ENCODE assay signal across 17 cellular contexts in the genomic region with DNA sequence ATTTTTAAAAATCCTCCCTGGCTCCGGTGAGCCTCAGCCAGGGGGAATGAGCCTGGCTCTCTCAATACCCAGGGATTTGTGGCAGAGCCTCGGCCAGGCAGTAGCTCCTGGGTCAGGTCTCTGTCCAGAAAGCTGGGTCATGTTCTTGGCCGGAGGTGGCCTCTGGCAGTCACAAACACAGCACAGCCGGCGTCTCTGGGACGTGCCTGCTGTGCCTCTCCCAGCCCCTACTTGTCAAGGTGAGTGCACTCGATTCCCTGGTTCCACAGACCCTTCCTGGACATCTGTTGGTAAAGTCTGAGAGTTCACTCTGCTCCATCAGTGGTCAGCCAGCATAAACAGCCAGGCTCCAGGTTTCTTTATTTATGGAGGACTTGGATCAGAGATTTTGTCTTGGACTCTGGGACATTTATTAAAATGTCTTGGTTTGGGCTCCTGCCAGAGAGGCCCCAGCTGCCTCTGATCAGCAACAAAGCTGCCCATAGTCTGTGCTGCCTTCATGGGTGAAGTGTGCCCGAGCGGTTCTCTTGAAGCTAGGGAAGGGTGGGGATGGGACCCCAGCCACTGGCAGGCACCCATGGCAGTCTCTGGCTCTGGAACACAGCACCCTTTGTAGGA. TPM values are rescaled to one million over a fixed set of nuclear protein-coding genes. Genes with fewer than 3 reads are reported as not detected.
DNase-seq lines count a peak whose midpoint lies in the region; ATAC-seq and TF ChIP-seq lines count a peak whose summit lies in the region.
"Had no signal": no experiment of that assay in that cellular context is flagged by ENCODE, and none has a peak within 500 bp of the region (broad histone marks: within the 10 kb centered on the region; RNA-seq: fewer than 3 reads in every experiment).

No MANE protein-coding gene starts in this region.

- TF ChIP-seq CTCF in activated CD8-positive, alpha-beta T cell treated with anti-CD3 and anti-CD28 coated beads for 36 hours (IDR thresholded peaks at IDR 0.05): no peak
- TF ChIP-seq CTCF in esophagus muscularis mucosa (IDR thresholded peaks at IDR 0.05): no peak

- CTCF ChIA-PET in activated CD8-positive, alpha-beta T cell treated with anti-CD3 and anti-CD28 coated beads, Interleukin-2, amount 10 ng/mL, durations not matched to agents 7 days and 5 days (lab: Charles Lee): interaction anchor here (4.5 to 9.8 kb wide), 2 partner anchors 31 to 267 kb away, joined by 35 to 179 read pairs; no protein-coding TSS in a partner anchor
- CTCF ChIA-PET in activated CD8-positive, alpha-beta T cell treated with anti-CD3 and anti-CD28 coated beads for 36 hours (lab: Charles Lee): interaction anchor here (1.5 to 2.9 kb wide), 3 partner anchors 130 to 268 kb away, joined by 3 to 19 read pairs (median 6); no protein-coding TSS in a partner anchor

- H3K36me3 Mint-ChIP-seq in activated CD8-positive, alpha-beta T cell treated with anti-CD3 and anti-CD28 coated beads, Interleukin-2, amount 10 ng/mL, durations not matched to agents 7 days and 5 days (ENCODE audit: low read depth): peaks cover 48% of the 10 kb centered on the region
- H3K36me3 Mint-ChIP-seq in activated CD8-positive, alpha-beta T cell treated with anti-CD3 and anti-CD28 coated beads for 36 hours (ENCODE audit: low read depth): peaks cover 16% of the 10 kb centered on the region
- H3K36me3 Mint-ChIP-seq: natural killer cell had no signal

- peak overlapping the region; percentile 82 to 87 (median 85) for H3K27ac ChIP-seq in esophagus muscularis mucosa (replicated peaks in 1 of 4)
- H3K27ac ChIP-seq: A549 had no signal

- TF ChIP-seq POLR2A in esophagus muscularis mucosa (IDR thresholded peaks at IDR 0.05; ENCODE audit: low read depth): no peak
- TF ChIP-seq POLR2A in erythroblast (IDR thresholded peaks at IDR 0.05; ENCODE audit: low read length): no peak

- H3K27me3 Mint-ChIP-seq in activated CD8-positive, alpha-beta T cell treated with anti-CD3 and anti-CD28 coated beads, Interleukin-2, amount 10 ng/mL, durations not matched to agents 7 days and 5 days (ENCODE audit: low read depth): no peaks in the 10 kb centered on the region
- H3K27me3 Mint-ChIP-seq in activated CD8-positive, alpha-beta T cell treated with anti-CD3 and anti-CD28 coated beads for 36 hours: no peaks in the 10 kb centered on the region
- H3K27me3 Mint-ChIP-seq: activated naive CD8-positive, alpha-beta T cell treated with anti-CD3 and anti-CD28 coated beads, Interleukin-2, amount 10 ng/mL, durations not matched to agents 7 days and 5 days; stimulated activated naive B cell treated with anti-CD40 and anti-IgM and Interleukin-4, amounts not matched to agents 10 μg/mL and 1 μg/mL and 100 μg/mL, for 72 hours had no signal

- DNase-seq in activated CD8-positive, alpha-beta T cell treated with anti-CD3 and anti-CD28 coated beads, Interleukin-2, amount 10 ng/mL, durations not matched to agents 7 days and 5 days: no peak
- DNase-seq in activated CD8-positive, alpha-beta T cell treated with anti-CD3 and anti-CD28 coated beads for 36 hours: no peak
- DNase-seq in esophagus muscularis mucosa (ENCODE audit: extremely low spot score) (peak; percentile 93), myocyte (ENCODE audit: low read depth) (peak; percentile 41), ureter (ENCODE audit: low spot score) (peak; percentile 71), NCI-H2227 treated with DMSO at 0.1 percent for 48 hours (lab: John Stamatoyannopoulos, UW) (no peak), erythroblast (lab: John Stamatoyannopoulos, UW) (no peak)
- DNase-seq: activated naive CD8-positive, alpha-beta T cell treated with anti-CD3 and anti-CD28 coated beads, Interleukin-2, amount 10 ng/mL, durations not matched to agents 7 days and 5 days; DMS79; H9; KG1; natural killer cell; NCI-H2029; stimulated activated CD4-positive, alpha-beta T cell treated with anti-CD3 and anti-CD28 coated beads, Interleukin-1b, Interleukin-23, amount 100 ng/mL, for 48 hours; stimulated activated naive B cell treated with anti-CD40 and anti-IgM and Interleukin-4, amounts not matched to agents 10 μg/mL and 1 μg/mL and 100 μg/mL, for 72 hours had no signal

- intact Hi-C loops in activated CD8-positive, alpha-beta T cell treated with anti-CD3 and anti-CD28 coated beads for 36 hours (cut with micrococcal nuclease): no loop called here
- intact Hi-C loops in esophagus muscularis mucosa (cut with DNase I): loop anchor here (2.0 kb wide), 1 partner anchor 112 kb away; no protein-coding TSS in a partner anchor

- TF ChIP-seq EP300 in esophagus muscularis mucosa (IDR thresholded peaks at IDR 0.05): no peak

- no peaks in the 10 kb centered on the region for H3K27me3 ChIP-seq in esophagus muscularis mucosa

- H3K9me3 ChIP-seq in esophagus muscularis mucosa: no peaks in the 10 kb centered on the region
- H3K9me3 ChIP-seq: A549 had no signal

- 10% methylated on average over 7 of the region's 9 CpGs for WGBS in esophagus muscularis mucosa

- peaks cover 2 to 66% (median 59%) of the 10 kb centered on the region in 4 donors for H3K36me3 ChIP-seq in esophagus muscularis mucosa

- H3K4me3 Mint-ChIP-seq in activated CD8-positive, alpha-beta T cell treated with anti-CD3 and anti-CD28 coated beads, Interleukin-2, amount 10 ng/mL, durations not matched to agents 7 days and 5 days: no peak overlapping the region
- H3K4me3 Mint-ChIP-seq in activated CD8-positive, alpha-beta T cell treated with anti-CD3 and anti-CD28 coated beads for 36 hours: no peak overlapping the region
- H3K4me3 Mint-ChIP-seq: activated naive CD8-positive, alpha-beta T cell treated with anti-CD3 and anti-CD28 coated beads, Interleukin-2, amount 10 ng/mL, durations not matched to agents 7 days and 5 days; H9; natural killer cell; stimulated activated naive B cell treated with anti-CD40 and anti-IgM and Interleukin-4, amounts not matched to agents 10 μg/mL and 1 μg/mL and 100 μg/mL, for 72 hours had no signal

- POLR2A ChIA-PET in activated CD8-positive, alpha-beta T cell treated with anti-CD3 and anti-CD28 coated beads, Interleukin-2, amount 10 ng/mL, durations not matched to agents 7 days and 5 days (lab: Charles Lee): interaction anchor here (0.6 to 0.8 kb wide), 2 partner anchors 182 to 268 kb away, joined by 3 read pairs; no protein-coding TSS in a partner anchor
- POLR2A ChIA-PET in activated CD8-positive, alpha-beta T cell treated with anti-CD3 and anti-CD28 coated beads for 36 hours (lab: Charles Lee): interaction anchor here (1.1 kb wide), 1 partner anchor 9 kb away, joined by 3 read pairs; no protein-coding TSS in a partner anchor

- H3K4me1 ChIP-seq in esophagus muscularis mucosa: peaks cover 41 to 65% (median 56%) of the 10 kb centered on the region in 4 donors
- H3K4me1 ChIP-seq: A549 had no signal

- H3K9me3 Mint-ChIP-seq in activated CD8-positive, alpha-beta T cell treated with anti-CD3 and anti-CD28 coated beads, Interleukin-2, amount 10 ng/mL, durations not matched to agents 7 days and 5 days (ENCODE audit: insufficient read depth): no peaks in the 10 kb centered on the region
- no peaks in the 10 kb centered on the region for H3K9me3 Mint-ChIP-seq in activated CD8-positive, alpha-beta T cell treated with anti-CD3 and anti-CD28 coated beads for 36 hours
- H3K9me3 Mint-ChIP-seq: activated naive CD8-positive, alpha-beta T cell treated with anti-CD3 and anti-CD28 coated beads, Interleukin-2, amount 10 ng/mL, durations not matched to agents 7 days and 5 days; H9; natural killer cell; stimulated activated naive B cell treated with anti-CD40 and anti-IgM and Interleukin-4, amounts not matched to agents 10 μg/mL and 1 μg/mL and 100 μg/mL, for 72 hours had no signal

- H3K27ac Mint-ChIP-seq in activated CD8-positive, alpha-beta T cell treated with anti-CD3 and anti-CD28 coated beads, Interleukin-2, amount 10 ng/mL, durations not matched to agents 7 days and 5 days: peak overlapping the region; percentile 30
- H3K27ac Mint-ChIP-seq in activated CD8-positive, alpha-beta T cell treated with anti-CD3 and anti-CD28 coated beads for 36 hours: no peak overlapping the region
- H3K27ac Mint-ChIP-seq: natural killer cell; stimulated activated naive B cell treated with anti-CD40 and anti-IgM and Interleukin-4, amounts not matched to agents 10 μg/mL and 1 μg/mL and 100 μg/mL, for 72 hours had no signal

- H3K4me3 ChIP-seq in esophagus muscularis mucosa: peak overlapping the region; percentile 1 to 21 (median 14)
- H3K4me3 ChIP-seq: A549 had no signal

- no peak for ATAC-seq in activated CD8-positive, alpha-beta T cell treated with anti-CD3 and anti-CD28 coated beads, Interleukin-2, amount 10 ng/mL, durations not matched to agents 7 days and 5 days
- ATAC-seq in activated CD8-positive, alpha-beta T cell treated with anti-CD3 and anti-CD28 coated beads for 36 hours: no peak
- no peak for ATAC-seq in HG02678 (IDR thresholded peaks at IDR 0.05; ENCODE audit: unreplicated experiment)
- ATAC-seq: A549; natural killer cell; stimulated activated naive B cell treated with anti-CD40 and anti-IgM and Interleukin-4, amounts not matched to agents 10 μg/mL and 1 μg/mL and 100 μg/mL, for 72 hours had no signal

- peaks cover 11% of the 10 kb centered on the region for H3K4me1 Mint-ChIP-seq in activated CD8-positive, alpha-beta T cell treated with anti-CD3 and anti-CD28 coated beads, Interleukin-2, amount 10 ng/mL, durations not matched to agents 7 days and 5 days (ENCODE audit: low read depth)
- H3K4me1 Mint-ChIP-seq in activated CD8-positive, alpha-beta T cell treated with anti-CD3 and anti-CD28 coated beads for 36 hours (ENCODE audit: low read depth): peaks cover 4% of the 10 kb centered on the region

RNA-seq across cellular contexts. Expression of a gene that starts 56.7 kb away (rescaled TPM):
- 100 to 1,000 TPM; 111 to 119 TPM for total RNA-seq in activated CD8-positive, alpha-beta T cell treated with anti-CD3 and anti-CD28 coated beads, Interleukin-2, amount 10 ng/mL, durations not matched to agents 7 days and 5 days
- total RNA-seq in activated CD8-positive, alpha-beta T cell treated with anti-CD3 and anti-CD28 coated beads for 36 hours: 10 to 100 TPM; 52.3 to 59.3 TPM
- total RNA-seq in esophagus muscularis mucosa: 10 to 100 TPM; 47.2 to 88.2 (median 66.5) TPM
- total RNA-seq in myocyte: 81.7 and 83.4 TPM in 2 replicates
- 57.6 TPM for polyA plus RNA-seq in myocyte (2012)
- total RNA-seq in ureter: 141 TPM

Comparison
In these comparisons a context has a peak if more than half of its experiments do, and no peak if none do; other contexts are left out.
1. DNase-seq: peak in esophagus muscularis mucosa (single experiment), myocyte (single experiment) and ureter (single experiment); none in activated CD8-positive, alpha-beta T cell treated with anti-CD3 and anti-CD28 coated beads, Interleukin-2, amount 10 ng/mL, durations not matched to agents 7 days and 5 days (single experiment), activated CD8-positive, alpha-beta T cell treated with anti-CD3 and anti-CD28 coated beads for 36 hours (single experiment), NCI-H2227 treated with DMSO at 0.1 percent for 48 hours (single experiment) and erythroblast (0 of 2).